ENCODE assay signal across 8 cellular contexts in genomic region chr6:111871725-111872520, GRCh38. TPM values are rescaled to one million over a fixed set of nuclear protein-coding genes. Genes with fewer than 3 reads are reported as not detected.
DNase-seq lines count a peak whose midpoint lies in the region; ATAC-seq and TF ChIP-seq lines count a peak whose summit lies in the region.

No MANE protein-coding gene starts in this region.

- no peaks in the 10 kb centered on the region for H3K9me3 Mint-ChIP-seq in activated naive CD4-positive, alpha-beta T cell treated with anti-CD3 and anti-CD28 coated beads, Interleukin-2, amount 10 ng/mL, durations not matched to agents 7 days and 5 days
- H3K9me3 Mint-ChIP-seq in progenitor cell of endocrine pancreas (ENCODE audit: low read depth), result no peaks in the 10 kb centered on the region

- TF ChIP-seq CTCF in astrocyte of the cerebellum (IDR thresholded peaks at IDR 0.05; ENCODE audit: low read depth, low read length, missing control alignments) (no peak), right atrium auricular region (IDR thresholded peaks at IDR 0.05) (no peak), progenitor cell of endocrine pancreas (IDR thresholded peaks at IDR 0.05; ENCODE audit: unreplicated experiment) (no peak)

- peak overlapping the region; percentile 97 for H3K4me3 Mint-ChIP-seq in activated naive CD4-positive, alpha-beta T cell treated with anti-CD3 and anti-CD28 coated beads, Interleukin-2, amount 10 ng/mL, durations not matched to agents 7 days and 5 days
- peak overlapping the region; percentile 96 for H3K4me3 Mint-ChIP-seq in progenitor cell of endocrine pancreas (ENCODE audit: low read depth)

- peak overlapping the region; percentile 94 for H3K27ac Mint-ChIP-seq in activated naive CD4-positive, alpha-beta T cell treated with anti-CD3 and anti-CD28 coated beads, Interleukin-2, amount 10 ng/mL, durations not matched to agents 7 days and 5 days
- H3K27ac Mint-ChIP-seq in progenitor cell of endocrine pancreas, result peak overlapping the region; percentile 88

- CTCF ChIA-PET in activated naive CD4-positive, alpha-beta T cell treated with anti-CD3 and anti-CD28 coated beads, Interleukin-2, amount 10 ng/mL, durations not matched to agents 7 days and 5 days (lab: Charles Lee), result interaction anchor here (1.0 to 1.6 kb wide), 3 partner anchors 28 to 121 kb away, joined by 3 to 7 read pairs (median 3); no protein-coding TSS in a partner anchor

- peaks cover 0 to 41% of the 10 kb centered on the region in 2 donors for H3K4me1 ChIP-seq in right atrium auricular region

- H3K9me3 ChIP-seq in right atrium auricular region, result no peaks in the 10 kb centered on the region

- in situ Hi-C loops in astrocyte of the cerebellum (cut with HindIII; ENCODE audit: low sequenced_read_pairs), result no loop called here

- DNase-seq in activated naive CD4-positive, alpha-beta T cell treated with anti-CD3 and anti-CD28 coated beads, Interleukin-2, amount 10 ng/mL, durations not matched to agents 7 days and 5 days, result peak; percentile 59
- no peak for DNase-seq in activated naive CD4-positive, alpha-beta T cell treated with Interleukin-2 at 50 U/mL for 16 hours
- DNase-seq in NCI-H774 (lab: John Stamatoyannopoulos, UW) (peak; percentile 45), astrocyte of the cerebellum (ENCODE audit: low read depth) (no peak), right atrium auricular region (ENCODE audit: low spot score) (no peak), progenitor cell of endocrine pancreas (ENCODE audit: low spot score, unreplicated experiment) (no peak)

- no peaks in the 10 kb centered on the region for H3K27me3 ChIP-seq in right atrium auricular region

- H3K36me3 Mint-ChIP-seq in activated naive CD4-positive, alpha-beta T cell treated with anti-CD3 and anti-CD28 coated beads, Interleukin-2, amount 10 ng/mL, durations not matched to agents 7 days and 5 days, result peaks cover 33% of the 10 kb centered on the region
- peaks cover 6% of the 10 kb centered on the region for H3K36me3 Mint-ChIP-seq in progenitor cell of endocrine pancreas (ENCODE audit: insufficient read depth)

- H3K4me3 ChIP-seq in astrocyte of the cerebellum (ENCODE audit: low read depth, low read length), result peak overlapping the region; percentile 64
- H3K4me3 ChIP-seq in right atrium auricular region, result peak overlapping the region; percentile 82 to 83

- no peak for ATAC-seq in HG03045 (IDR thresholded peaks at IDR 0.05; ENCODE audit: unreplicated experiment)
- ATAC-seq in GM21367 (IDR thresholded peaks at IDR 0.05; ENCODE audit: unreplicated experiment), result no peak

- H3K36me3 ChIP-seq in right atrium auricular region, result no peaks in the 10 kb centered on the region

- peak overlapping the region; percentile 83 to 87 for H3K27ac ChIP-seq in right atrium auricular region

- H3K4me1 Mint-ChIP-seq in activated naive CD4-positive, alpha-beta T cell treated with anti-CD3 and anti-CD28 coated beads, Interleukin-2, amount 10 ng/mL, durations not matched to agents 7 days and 5 days, result peaks cover 66% of the 10 kb centered on the region
- peaks cover 40% of the 10 kb centered on the region for H3K4me1 Mint-ChIP-seq in progenitor cell of endocrine pancreas (ENCODE audit: low read depth)

- peaks cover 4% of the 10 kb centered on the region for H3K27me3 Mint-ChIP-seq in activated naive CD4-positive, alpha-beta T cell treated with anti-CD3 and anti-CD28 coated beads, Interleukin-2, amount 10 ng/mL, durations not matched to agents 7 days and 5 days
- H3K27me3 Mint-ChIP-seq in progenitor cell of endocrine pancreas, result peaks cover 13% of the 10 kb centered on the region

RNA-seq across cellular contexts. Expression of gene FYN, which starts 1.3 kb away (rescaled TPM):
- total RNA-seq in right atrium auricular region (10 to 100 TPM; 78.9 to 98.7 TPM), progenitor cell of endocrine pancreas (159 and 169 TPM in 2 replicates)

Comparison
In these comparisons a context has a peak if more than half of its experiments do, and no peak if none do; other contexts are left out.
1. DNase-seq: peak in activated naive CD4-positive, alpha-beta T cell treated with anti-CD3 and anti-CD28 coated beads, Interleukin-2, amount 10 ng/mL, durations not matched to agents 7 days and 5 days (single experiment) and NCI-H774 (single experiment); none in activated naive CD4-positive, alpha-beta T cell treated with Interleukin-2 at 50 U/mL for 16 hours (single experiment), astrocyte of the cerebellum (single experiment), right atrium auricular region (single experiment) and progenitor cell of endocrine pancreas (single experiment).